8 cellular contexts compared by ENCODE assay signal in the genomic region with DNA sequence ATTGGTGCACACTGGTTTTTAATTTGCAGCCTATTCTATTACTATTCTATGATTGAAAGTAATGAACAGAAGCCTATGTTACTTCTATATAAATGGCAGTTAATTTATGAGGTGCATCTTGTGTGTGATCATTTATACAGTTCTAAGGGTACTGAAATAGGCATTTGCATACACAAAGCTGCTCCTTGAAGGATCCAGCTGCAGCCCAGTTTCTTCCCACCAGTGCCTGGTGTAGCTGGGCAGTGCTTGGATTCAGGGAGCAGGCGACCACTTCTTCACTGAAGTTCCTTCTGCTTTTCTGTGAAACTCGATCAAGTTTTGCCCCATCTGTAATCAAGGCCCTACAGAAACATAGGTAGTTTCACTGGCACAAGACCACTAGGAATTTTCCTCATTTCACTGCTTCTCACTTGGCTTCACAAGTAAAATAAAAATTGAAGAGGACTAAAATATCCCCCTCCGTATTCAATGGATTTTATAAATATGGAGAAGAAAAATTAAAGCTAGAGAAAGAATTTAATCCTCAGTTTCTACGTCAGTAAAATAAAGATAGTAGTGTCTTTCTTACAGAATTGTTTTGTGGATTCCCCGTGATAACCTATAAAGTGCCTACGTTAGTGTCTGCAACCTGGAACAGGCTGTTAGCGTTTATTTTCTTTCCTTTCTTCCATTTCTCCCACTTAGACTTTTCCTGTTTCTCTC. TPM values are rescaled to one million over a fixed set of nuclear protein-coding genes. Genes with fewer than 3 reads are reported as not detected.
DNase-seq lines count a peak whose midpoint lies in the region; ATAC-seq and TF ChIP-seq lines count a peak whose summit lies in the region.

No MANE protein-coding gene starts in this region.

- H3K4me3 ChIP-seq in ACC112 (ENCODE audit: low read depth, low read length) (peak overlapping the region; percentile 25; the same call in 1 of the 2 replicates), body of pancreas (no peak overlapping the region), mucosa of stomach (ENCODE audit: low read length) (no peak overlapping the region)

- intact Hi-C loops in body of pancreas (cut with DNase I) = no loop called here

- peak overlapping the region; percentile 94 for H3K27ac ChIP-seq in ACC112 (ENCODE audit: low read depth, low read length)
- H3K27ac ChIP-seq in body of pancreas = peak overlapping the region in 3 of 4 donors; percentile 65 to 71 (median 70)

- H3K4me1 ChIP-seq in ACC112 (ENCODE audit: control insufficient read depth, insufficient read depth, low read length, unreplicated experiment) = peaks cover 58% of the 10 kb centered on the region
- H3K4me1 ChIP-seq in body of pancreas = peaks cover 23% of the 10 kb centered on the region
- H3K4me1 ChIP-seq in mucosa of stomach (ENCODE audit: control insufficient read depth, insufficient read depth, low read length) = peaks cover 35% of the 10 kb centered on the region

- peak overlapping the region; percentile 33 for H3K9ac ChIP-seq in mucosa of stomach (ENCODE audit: low read length)

- 54% methylated on average over 7 of the region's 7 CpGs for WGBS in body of pancreas, 2 donors

- H3K9me3 ChIP-seq in body of pancreas (no peaks in the 10 kb centered on the region), mucosa of stomach (ENCODE audit: control insufficient read depth, low read length) (no peaks in the 10 kb centered on the region)

- TF ChIP-seq CTCF in body of pancreas (IDR thresholded peaks at IDR 0.05) = no peak

- DNase-seq in HT-29 (ENCODE audit: low spot score) (peak; percentile 63), body of pancreas (no peak), dedifferentiated amniotic fluid mesenchymal stem cell (ENCODE audit: extremely low spot score) (no peak)

- H3K79me2 ChIP-seq in ACC112 (ENCODE audit: control insufficient read depth, insufficient read depth, low read length, unreplicated experiment) = peaks cover 33% of the 10 kb centered on the region

- ATAC-seq in body of pancreas = no peak
- ATAC-seq in HG02610 (IDR thresholded peaks at IDR 0.05; ENCODE audit: unreplicated experiment) = no peak
- no peak for ATAC-seq in GM21825 (IDR thresholded peaks at IDR 0.05; ENCODE audit: unreplicated experiment)
- ATAC-seq in HG03159 (IDR thresholded peaks at IDR 0.05; ENCODE audit: unreplicated experiment) = no peak

- peak overlapping the region; percentile 29 for H2AFZ ChIP-seq in ACC112 (ENCODE audit: low read length, unreplicated experiment)

- TF ChIP-seq POLR2A in body of pancreas (IDR thresholded peaks at IDR 0.05) = no peak

- no peaks in the 10 kb centered on the region for H3K27me3 ChIP-seq in ACC112 (ENCODE audit: insufficient read depth, low read length)
- no peaks in the 10 kb centered on the region for H3K27me3 ChIP-seq in body of pancreas
- no peaks in the 10 kb centered on the region for H3K27me3 ChIP-seq in mucosa of stomach (ENCODE audit: control insufficient read depth, insufficient read depth, low read length)

- peaks cover 6% of the 10 kb centered on the region for H3K36me3 ChIP-seq in ACC112 (ENCODE audit: insufficient read depth, low read length)
- H3K36me3 ChIP-seq in body of pancreas (replicated peaks in 1 of 2; ENCODE audit: insufficient read depth in 1 of 2, low read depth in 2 of 2) = no peaks in the 10 kb centered on the region
- peaks cover 4% of the 10 kb centered on the region for H3K36me3 ChIP-seq in mucosa of stomach (ENCODE audit: control insufficient read depth, insufficient read depth, low read length)

RNA-seq across cellular contexts. Expression of gene LPIN2, which starts 1.7 kb away (rescaled TPM):
- total RNA-seq in HT-29 (2014; rRNA removed; shearing (Covaris generic)) = 35.5 and 41.8 TPM in 2 replicates
- total RNA-seq in body of pancreas = 10 to 100 TPM; 10.9 to 35.3 TPM
